ENCODE assay signal across 15 cellular contexts in the genomic region with DNA sequence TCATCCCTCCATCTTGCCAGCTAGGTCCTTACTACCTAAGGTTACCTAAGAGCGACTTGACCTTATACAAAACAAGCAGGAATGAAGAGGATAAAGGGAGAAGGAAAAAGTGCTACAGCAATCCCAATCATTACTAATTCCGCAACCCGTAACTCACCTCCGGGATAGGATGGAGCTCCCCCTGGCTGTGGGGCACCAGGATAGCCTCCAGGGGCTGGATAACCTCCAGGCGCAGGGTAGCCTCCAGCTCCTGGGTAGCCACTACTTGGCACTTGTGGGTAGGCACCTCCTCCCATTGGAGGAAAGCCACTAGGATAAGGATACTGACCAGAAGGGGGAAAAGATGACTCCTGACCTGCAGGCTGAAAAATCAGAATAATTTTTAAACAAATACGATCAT. TPM values are rescaled to one million over a fixed set of nuclear protein-coding genes. Genes with fewer than 3 reads are reported as not detected.
DNase-seq lines count a peak whose midpoint lies in the region; ATAC-seq and TF ChIP-seq lines count a peak whose summit lies in the region.
"Had no signal": no experiment of that assay in that cellular context is flagged by ENCODE, and none has a peak within 500 bp of the region (broad histone marks: within the 10 kb centered on the region; RNA-seq: fewer than 3 reads in every experiment).

No MANE protein-coding gene starts in this region.

- no peaks in the 10 kb centered on the region for H3K9me3 ChIP-seq in upper lobe of right lung
- H3K9me3 ChIP-seq: ovary had no signal

- no peak overlapping the region for H3K4me3 Mint-ChIP-seq in activated CD8-positive, alpha-beta T cell treated with anti-CD3 and anti-CD28 coated beads for 36 hours
- no peak overlapping the region for H3K4me3 Mint-ChIP-seq in activated CD8-positive, alpha-beta T cell treated with anti-CD3 and anti-CD28 coated beads, Interleukin-2, amount 10 ng/mL, durations not matched to agents 7 days and 5 days

- DNase-seq in activated CD8-positive, alpha-beta T cell treated with anti-CD3 and anti-CD28 coated beads for 36 hours = no peak
- DNase-seq in activated CD8-positive, alpha-beta T cell treated with anti-CD3 and anti-CD28 coated beads, Interleukin-2, amount 10 ng/mL, durations not matched to agents 7 days and 5 days = no peak
- DNase-seq in RKO (ENCODE audit: low spot score) = peak; percentile 16
- no peak for DNase-seq in fibroblast of pulmonary artery (ENCODE audit: low read depth)
- no peak for DNase-seq in upper lobe of right lung
- DNase-seq in AG20443 (ENCODE audit: low spot score) = no peak
- no peak for DNase-seq in sciatic nerve (ENCODE audit: low spot score)
- DNase-seq in cerebellar nuclear complex (lab: John Stamatoyannopoulos, UW) = no peak
- DNase-seq: activated CD8-positive, alpha-beta memory T cell treated with anti-CD3 and anti-CD28 coated beads for 24 hours; aorta; KBM-7; NCI-H1436; NCI-H524; ovary; stimulated activated CD4-positive, alpha-beta T cell treated with anti-CD3 and anti-CD28 coated beads, Interleukin-12 subunit alpha, Interleukin-12 subunit beta, amount 100 ng/mL, for 4 hours had no signal

- intact Hi-C loops in activated CD8-positive, alpha-beta T cell treated with anti-CD3 and anti-CD28 coated beads for 36 hours (cut with micrococcal nuclease) = no loop called here
- intact Hi-C loops in upper lobe of right lung (cut with DNase I) = no loop called here
- intact Hi-C loops in sciatic nerve (cut with DNase I) = no loop called here

- peaks cover 35% of the 10 kb centered on the region for H3K36me3 Mint-ChIP-seq in activated CD8-positive, alpha-beta T cell treated with anti-CD3 and anti-CD28 coated beads for 36 hours (ENCODE audit: low read depth)
- H3K36me3 Mint-ChIP-seq in activated CD8-positive, alpha-beta T cell treated with anti-CD3 and anti-CD28 coated beads, Interleukin-2, amount 10 ng/mL, durations not matched to agents 7 days and 5 days (ENCODE audit: low read depth) = peaks cover 38% of the 10 kb centered on the region

- peak; percentile 31 for TF ChIP-seq CTCF in activated CD8-positive, alpha-beta T cell treated with anti-CD3 and anti-CD28 coated beads for 36 hours (IDR thresholded peaks at IDR 0.05)
- TF ChIP-seq CTCF in fibroblast of pulmonary artery (IDR thresholded peaks at IDR 0.05; ENCODE audit: low read length, missing control alignments) = peak; percentile 9
- TF ChIP-seq CTCF in upper lobe of right lung (IDR thresholded peaks at IDR 0.05) = peak; percentile 12

- no peaks in the 10 kb centered on the region for H3K9me3 Mint-ChIP-seq in activated CD8-positive, alpha-beta T cell treated with anti-CD3 and anti-CD28 coated beads for 36 hours
- no peaks in the 10 kb centered on the region for H3K9me3 Mint-ChIP-seq in activated CD8-positive, alpha-beta T cell treated with anti-CD3 and anti-CD28 coated beads, Interleukin-2, amount 10 ng/mL, durations not matched to agents 7 days and 5 days (ENCODE audit: insufficient read depth)

- H3K4me1 Mint-ChIP-seq in activated CD8-positive, alpha-beta T cell treated with anti-CD3 and anti-CD28 coated beads for 36 hours (ENCODE audit: low read depth) = peaks cover 5% of the 10 kb centered on the region
- H3K4me1 Mint-ChIP-seq in activated CD8-positive, alpha-beta T cell treated with anti-CD3 and anti-CD28 coated beads, Interleukin-2, amount 10 ng/mL, durations not matched to agents 7 days and 5 days (ENCODE audit: low read depth) = no peaks in the 10 kb centered on the region

- H3K27ac Mint-ChIP-seq in activated CD8-positive, alpha-beta T cell treated with anti-CD3 and anti-CD28 coated beads for 36 hours = no peak overlapping the region
- no peak overlapping the region for H3K27ac Mint-ChIP-seq in activated CD8-positive, alpha-beta T cell treated with anti-CD3 and anti-CD28 coated beads, Interleukin-2, amount 10 ng/mL, durations not matched to agents 7 days and 5 days

- ATAC-seq in activated CD8-positive, alpha-beta T cell treated with anti-CD3 and anti-CD28 coated beads for 36 hours = no peak
- no peak for ATAC-seq in activated CD8-positive, alpha-beta T cell treated with anti-CD3 and anti-CD28 coated beads, Interleukin-2, amount 10 ng/mL, durations not matched to agents 7 days and 5 days
- no peak for ATAC-seq in upper lobe of right lung
- no peak for ATAC-seq in sciatic nerve

- H3K27me3 Mint-ChIP-seq in activated CD8-positive, alpha-beta T cell treated with anti-CD3 and anti-CD28 coated beads for 36 hours = no peaks in the 10 kb centered on the region
- H3K27me3 Mint-ChIP-seq in activated CD8-positive, alpha-beta T cell treated with anti-CD3 and anti-CD28 coated beads, Interleukin-2, amount 10 ng/mL, durations not matched to agents 7 days and 5 days (ENCODE audit: low read depth) = no peaks in the 10 kb centered on the region

- no peaks in the 10 kb centered on the region for H3K27me3 ChIP-seq in upper lobe of right lung
- H3K27me3 ChIP-seq: ovary had no signal

- POLR2A ChIA-PET in activated CD8-positive, alpha-beta T cell treated with anti-CD3 and anti-CD28 coated beads for 36 hours (lab: Charles Lee) = no interaction called here
- POLR2A ChIA-PET in activated CD8-positive, alpha-beta T cell treated with anti-CD3 and anti-CD28 coated beads, Interleukin-2, amount 10 ng/mL, durations not matched to agents 7 days and 5 days (lab: Charles Lee) = no interaction called here

- H3K4me3 ChIP-seq in fibroblast of pulmonary artery (replicated peaks; ENCODE audit: low read depth, low read length) (no peak overlapping the region), upper lobe of right lung (no peak overlapping the region)
- H3K4me3 ChIP-seq: ovary had no signal

- CTCF ChIA-PET in activated CD8-positive, alpha-beta T cell treated with anti-CD3 and anti-CD28 coated beads for 36 hours (lab: Charles Lee) = no interaction called here
- CTCF ChIA-PET in activated CD8-positive, alpha-beta T cell treated with anti-CD3 and anti-CD28 coated beads, Interleukin-2, amount 10 ng/mL, durations not matched to agents 7 days and 5 days (lab: Charles Lee) = interaction anchor here (1.1 kb wide), 1 partner anchor 18 kb away, joined by 3 read pairs; no protein-coding TSS in a partner anchor

- H3K36me3 ChIP-seq in upper lobe of right lung = peaks cover 59% of the 10 kb centered on the region
- H3K36me3 ChIP-seq: ovary had no signal

- H3K27ac ChIP-seq in upper lobe of right lung = no peak overlapping the region
- H3K27ac ChIP-seq: ovary had no signal

- H3K4me1 ChIP-seq in upper lobe of right lung = no peaks in the 10 kb centered on the region

RNA-seq across cellular contexts. Expression of a gene that starts 15.8 kb away (rescaled TPM):
- 100 to 1,000 TPM; 101 to 103 TPM for total RNA-seq in activated CD8-positive, alpha-beta T cell treated with anti-CD3 and anti-CD28 coated beads for 36 hours
- total RNA-seq in activated CD8-positive, alpha-beta T cell treated with anti-CD3 and anti-CD28 coated beads, Interleukin-2, amount 10 ng/mL, durations not matched to agents 7 days and 5 days = 10 to 100 TPM; 85.0 to 87.1 TPM
- total RNA-seq in upper lobe of right lung = 102 TPM
- total RNA-seq in sciatic nerve = 109 TPM

RNA-seq across cellular contexts. Expression of a gene that starts 35.3 kb away (rescaled TPM):
- total RNA-seq in activated CD8-positive, alpha-beta T cell treated with anti-CD3 and anti-CD28 coated beads for 36 hours = 1 to 10 TPM; 2.0 to 2.3 TPM
- 1 to 10 TPM; 2.9 TPM for total RNA-seq in activated CD8-positive, alpha-beta T cell treated with anti-CD3 and anti-CD28 coated beads, Interleukin-2, amount 10 ng/mL, durations not matched to agents 7 days and 5 days
- total RNA-seq in upper lobe of right lung (3.0 TPM), sciatic nerve (5.2 TPM)

RNA-seq across cellular contexts. Expression of a gene that starts 39.4 kb away (rescaled TPM):
- total RNA-seq in activated CD8-positive, alpha-beta T cell treated with anti-CD3 and anti-CD28 coated beads for 36 hours = under 1 TPM; 0.51 to 0.59 TPM
- under 1 TPM; 0.40 to 0.57 TPM for total RNA-seq in activated CD8-positive, alpha-beta T cell treated with anti-CD3 and anti-CD28 coated beads, Interleukin-2, amount 10 ng/mL, durations not matched to agents 7 days and 5 days
- total RNA-seq in upper lobe of right lung = 2.7 TPM
- total RNA-seq in sciatic nerve = 6.6 TPM
